ENCODE assay signal across 9 cellular contexts in the genomic region with DNA sequence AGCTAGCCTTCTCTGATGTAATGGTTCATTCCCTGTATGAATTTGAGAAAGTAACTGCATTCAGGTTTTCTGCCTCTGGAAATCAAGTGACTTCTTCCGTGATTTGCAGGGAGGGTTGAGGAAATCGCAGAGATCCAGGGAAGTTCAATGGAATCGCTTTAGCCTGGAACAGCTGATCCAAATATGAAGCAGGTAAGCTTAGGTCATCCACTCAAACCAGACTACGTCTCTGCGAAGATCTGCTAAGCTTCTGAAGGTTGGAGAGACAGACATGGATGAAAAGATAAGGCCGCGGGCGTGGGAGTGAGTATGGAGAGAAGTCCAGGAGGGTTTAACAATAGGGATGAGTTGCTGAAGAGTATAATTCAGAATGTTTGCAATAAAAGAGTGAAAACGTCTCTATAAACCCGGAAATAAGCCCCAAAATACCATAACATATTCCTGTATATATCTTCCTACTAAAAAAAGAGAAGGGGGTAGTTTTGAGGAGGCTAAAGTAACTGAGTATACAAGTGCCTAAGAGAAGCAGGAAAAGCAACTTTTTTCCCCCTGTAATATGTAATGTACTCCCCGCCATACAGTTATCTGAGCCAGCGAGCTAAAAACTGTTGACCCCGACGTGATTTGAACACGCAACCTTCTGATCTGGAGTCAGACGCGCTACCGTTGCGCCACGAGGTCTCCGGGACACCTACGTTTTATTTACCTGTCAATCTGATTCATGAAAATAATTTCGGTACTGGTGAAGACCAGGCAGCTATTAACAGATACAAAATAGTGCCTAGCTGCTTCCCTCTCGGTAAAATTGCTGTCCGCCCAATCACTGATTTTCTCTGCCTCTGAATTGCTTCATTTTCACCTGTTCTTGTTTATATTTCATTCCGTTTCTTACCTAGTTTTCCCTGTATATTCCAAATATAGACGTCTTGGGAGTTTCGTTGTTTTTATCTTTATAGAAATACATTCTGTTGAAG. TPM values are rescaled to one million over a fixed set of nuclear protein-coding genes. Genes with fewer than 3 reads are reported as not detected.
DNase-seq lines count a peak whose midpoint lies in the region; ATAC-seq, FAIRE-seq and TF ChIP-seq lines count a peak whose summit lies in the region.
"Had no signal": no experiment of that assay in that cellular context is flagged by ENCODE, and none has a peak within 500 bp of the region (broad histone marks: within the 10 kb centered on the region; RNA-seq: fewer than 3 reads in every experiment).

No MANE protein-coding gene starts in this region.

- no peaks in the 10 kb centered on the region for H4K20me1 ChIP-seq in astrocyte (ENCODE audit: insufficient read depth, low read length)

- peak overlapping the region; percentile 55 for H3K9ac ChIP-seq in astrocyte (ENCODE audit: low read length)

- H3K4me3 ChIP-seq in RWPE2 (ENCODE audit: severe bottlenecking) = peak overlapping the region; percentile 56
- H3K4me3 ChIP-seq in astrocyte (ENCODE audit: insufficient read depth, low read depth, low read length) = peak overlapping the region; percentile 81
- H3K4me3 ChIP-seq in small intestine (ENCODE audit: low read depth in 1 of 2, low read length in 2 of 2) = peak overlapping the region in 1 of 2 donors; percentile 5
- H3K4me3 ChIP-seq: psoas muscle had no signal

- peak; percentile 53 for DNase-seq in COLO829 (ENCODE audit: low spot score)
- peak; percentile 90 for DNase-seq in HT1080 (ENCODE audit: low read depth)
- DNase-seq in RWPE2 (ENCODE audit: low spot score) = no peak
- peak; percentile 32 for DNase-seq in astrocyte (ENCODE audit: low read depth)
- peak; percentile 37 for DNase-seq in mesenteric fat pad (ENCODE audit: low spot score)
- no peak for DNase-seq in left lobe of liver (ENCODE audit: low spot score)
- DNase-seq in small intestine = no peak
- DNase-seq: psoas muscle had no signal

- peak overlapping the region; percentile 56 for H3K27ac Mint-ChIP-seq in astrocyte (ENCODE audit: unreplicated experiment)

- WGBS in small intestine, 3 donors = 4 to 6% (median 5%) methylated on average over 28 of the region's 28 CpGs

- H3K4me3 Mint-ChIP-seq in astrocyte (ENCODE audit: unreplicated experiment) = peak overlapping the region; percentile 91

- no peaks in the 10 kb centered on the region for H3K36me3 Mint-ChIP-seq in astrocyte (ENCODE audit: low read depth, unreplicated experiment)

- no peak for TF ChIP-seq CTCF in RWPE2 (IDR thresholded peaks at IDR 0.05; ENCODE audit: poor library complexity, severe bottlenecking)
- TF ChIP-seq CTCF in astrocyte (IDR thresholded peaks at IDR 0.05; ENCODE audit: insufficient read depth, low read depth, low read length) = no peak

- FAIRE-seq in astrocyte (lab: Jason Lieb, UNC) (no peak), small intestine (lab: Jason Lieb, UNC) (no peak)

- H3K79me2 ChIP-seq in astrocyte (ENCODE audit: insufficient read depth, low read length) = no peaks in the 10 kb centered on the region

- H3K27ac ChIP-seq in RWPE2 (ENCODE audit: poor library complexity, severe bottlenecking) = peak overlapping the region; percentile 28
- no peak overlapping the region for H3K27ac ChIP-seq in astrocyte (ENCODE audit: low read depth, low read length)
- H3K27ac ChIP-seq in small intestine (ENCODE audit: low read depth in 1 of 2, low read length in 1 of 2) = no peak overlapping the region
- H3K27ac ChIP-seq: psoas muscle had no signal

- ATAC-seq in RWPE2 (ENCODE audit: low read depth) (peak; percentile 41), left lobe of liver (no peak), HG02623 (IDR thresholded peaks at IDR 0.05; ENCODE audit: unreplicated experiment) (no peak)

- peaks cover 6% of the 10 kb centered on the region for H3K27me3 Mint-ChIP-seq in astrocyte (ENCODE audit: low read depth, unreplicated experiment)

- H3K36me3 ChIP-seq in RWPE2 (ENCODE audit: low read depth) (no peaks in the 10 kb centered on the region), astrocyte (ENCODE audit: insufficient read depth, low read length) (no peaks in the 10 kb centered on the region), small intestine (ENCODE audit: control insufficient read depth in 2 of 2, insufficient read depth in 2 of 2, low read length in 2 of 2) (no peaks in the 10 kb centered on the region)

- no peaks in the 10 kb centered on the region for H3K9me3 Mint-ChIP-seq in astrocyte (ENCODE audit: unreplicated experiment)

- H3K9me3 ChIP-seq in RWPE2 (ENCODE audit: severe bottlenecking) (no peaks in the 10 kb centered on the region), astrocyte (ENCODE audit: insufficient read depth, low read depth, low read length) (no peaks in the 10 kb centered on the region), small intestine (ENCODE audit: control insufficient read depth, low read depth) (no peaks in the 10 kb centered on the region)
- H3K9me3 ChIP-seq: psoas muscle had no signal

- H3K4me1 Mint-ChIP-seq in astrocyte (ENCODE audit: low read depth, unreplicated experiment) = peaks cover 7% of the 10 kb centered on the region

- H3K27me3 ChIP-seq in RWPE2 (ENCODE audit: insufficient read depth, poor library complexity, severe bottlenecking) = no peaks in the 10 kb centered on the region
- no peaks in the 10 kb centered on the region for H3K27me3 ChIP-seq in astrocyte (ENCODE audit: insufficient read depth, low read length)
- peaks cover 0 to 10% of the 10 kb centered on the region in 2 donors for H3K27me3 ChIP-seq in small intestine (ENCODE audit: control insufficient read depth in 2 of 2, insufficient read depth in 2 of 2, low read length in 2 of 2)

- H3K4me1 ChIP-seq in RWPE2 (ENCODE audit: insufficient read depth, poor library complexity, severe bottlenecking) = peaks cover 13% of the 10 kb centered on the region
- peaks cover 4% of the 10 kb centered on the region for H3K4me1 ChIP-seq in astrocyte (ENCODE audit: insufficient read depth, low read length)
- H3K4me1 ChIP-seq in small intestine (ENCODE audit: control insufficient read depth in 2 of 2, insufficient read depth in 1 of 2, low read depth in 1 of 2, low read length in 1 of 2) = peaks cover 3% of the 10 kb centered on the region in 2 donors

- H2AFZ ChIP-seq in astrocyte (ENCODE audit: low read depth, low read length) = peak overlapping the region; percentile 85

- H3K4me2 ChIP-seq in astrocyte (ENCODE audit: low read length) = peak overlapping the region; percentile 93

RNA-seq across cellular contexts. Expression of a gene that starts 33.9 kb away (rescaled TPM):
- 14.8 and 16.1 TPM in 2 replicates for total RNA-seq in HT1080 (2014; rRNA removed; shearing (Covaris generic))
- 21.6 and 28.0 TPM in 2 replicates for polyA plus RNA-seq in HT1080 (2015; cell fraction: cytosol; rRNA removed)
- polyA plus RNA-seq in HT1080 (2015; cell fraction: nucleus; rRNA removed) = 28.0 and 32.3 TPM in 2 replicates
- 31.7 and 34.1 TPM in 2 replicates for total RNA-seq in astrocyte
- total RNA-seq in mesenteric fat pad = 9.1 TPM
- total RNA-seq in left lobe of liver = 19.3 TPM
- polyA plus RNA-seq in small intestine = 10 to 100 TPM; 17.7 to 37.1 (median 29.5) TPM

RNA-seq across cellular contexts. Expression of a gene that starts 51.8 kb away (rescaled TPM):
- total RNA-seq in HT1080 (2014; rRNA removed; shearing (Covaris generic)) = 3.0 and 5.6 TPM in 2 replicates
- polyA plus RNA-seq in HT1080 (2015; cell fraction: cytosol; rRNA removed) = 4.0 and 4.5 TPM in 2 replicates
- polyA plus RNA-seq in HT1080 (2015; cell fraction: nucleus; rRNA removed) = 15.0 and 18.1 TPM in 2 replicates
- total RNA-seq in astrocyte = 19.9 and 25.1 TPM in 2 replicates
- 5.6 TPM for total RNA-seq in mesenteric fat pad
- 3.0 TPM for total RNA-seq in left lobe of liver
- polyA plus RNA-seq in small intestine = 1 to 10 TPM in 2 of 3 donors, under 1 TPM in 1; 0.89 to 6.4 (median 3.0) TPM

Comparison
In these comparisons a context has a peak if more than half of its experiments do, and no peak if none do; other contexts are left out.
1. DNase-seq: peak in COLO829 (single experiment), HT1080 (single experiment), astrocyte (single experiment) and mesenteric fat pad (single experiment); none in RWPE2 (single experiment), left lobe of liver (single experiment) and small intestine (single experiment).